ENCODE assay signal across 29 cellular contexts in the genomic region with DNA sequence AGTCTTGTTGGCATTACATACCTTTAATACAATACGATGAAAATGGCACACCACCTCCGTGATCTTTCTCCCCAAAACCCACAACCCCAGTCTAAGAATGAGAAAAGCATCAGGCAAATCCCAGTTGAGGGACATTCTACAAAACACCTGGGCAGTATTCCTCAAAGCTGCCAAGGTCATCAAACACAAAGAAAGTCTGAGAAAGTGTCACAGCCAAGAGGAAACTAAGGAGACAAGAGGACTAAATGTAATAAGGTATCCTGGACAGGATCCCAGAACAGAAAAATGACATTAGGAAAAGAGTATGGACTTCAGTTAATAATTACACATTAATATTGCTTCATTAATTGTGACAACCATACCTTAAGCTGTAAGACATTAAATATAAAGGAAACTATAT.
"Had no signal": no experiment of that assay in that cellular context is flagged by ENCODE, and none has a peak within 500 bp of the region (broad histone marks: within the 10 kb centered on the region; RNA-seq: fewer than 3 reads in every experiment).

No MANE protein-coding gene starts in this region.

- ATAC-seq: naive thymus-derived CD8-positive, alpha-beta T cell; natural killer cell treated with Interleukin-12 subunit alpha and Interleukin-12 subunit beta and Interleukin-15 and Interleukin-18, amount 100 ng/mL, for 72 hours; psoas muscle; right cardiac atrium; right lobe of liver; stimulated activated memory B cell treated with anti-CD40 and anti-IgM and Interleukin-4, amounts not matched to agents 10 μg/mL and 1 μg/mL and 100 μg/mL, for 72 hours; stimulated activated naive CD8-positive, alpha-beta T cell treated with anti-CD3 and anti-CD28 coated beads, Interleukin-15, amount 100 ng/mL, for 72 hours; stimulated activated naive CD8-positive, alpha-beta T cell treated with anti-CD3 and anti-CD28 coated beads, Interleukin-15, Interleukin-2, amounts not matched to agents 100 U/mL and 50 U/mL, for 24 hours; upper lobe of right lung had no signal

- H3K4me1 ChIP-seq: parathyroid adenoma, psoas muscle, right lobe of liver, sigmoid colon, spleen, suprapubic skin, testis, tibial artery, transverse colon, upper lobe of right lung, uterus had no signal

- H3K4me3 ChIP-seq: psoas muscle, right lobe of liver, sigmoid colon, smooth muscle cell, spleen, suprapubic skin, testis, tibial artery, transverse colon, upper lobe of right lung, uterus had no signal

- H3K9me3 ChIP-seq: neutrophil, psoas muscle, right lobe of liver, sigmoid colon, spleen, suprapubic skin, testis, tibial artery, transverse colon, upper lobe of right lung, uterus had no signal

- DNase-seq: naive thymus-derived CD8-positive, alpha-beta T cell; nephron progenitor cell; nucleus accumbens; posterior cingulate gyrus; psoas muscle; right cardiac atrium; right lobe of liver; sigmoid colon; spleen; stimulated activated CD4-positive, alpha-beta T cell treated with anti-CD3 and anti-CD28 coated beads, Interleukin-12 subunit alpha, Interleukin-12 subunit beta, amount 100 ng/mL, for 4 hours; stimulated activated CD4-positive, alpha-beta T cell treated with anti-CD3 and anti-CD28 coated beads, Interleukin-1b, Interleukin-23, amount 100 ng/mL, for 48 hours; stimulated activated CD4-positive, alpha-beta T cell treated with anti-CD3 and anti-CD28 coated beads, Interleukin-4, amount 100 ng/mL, for 1 hour; stimulated activated CD4-positive, alpha-beta T cell treated with anti-CD3 and anti-CD28 coated beads, Interleukin-4, amount 100 ng/mL, for 4 hours; stimulated activated CD8-positive, alpha-beta memory T cell treated with anti-CD3 and anti-CD28 coated beads, Interleukin-4, amount 100 ng/mL, for 48 hours; stimulated activated naive CD4-positive, alpha-beta T cell; stimulated activated naive CD8-positive, alpha-beta T cell treated with anti-CD3 and anti-CD28 coated beads, Interleukin-15, amount 100 ng/mL, for 72 hours; stimulated activated naive CD8-positive, alpha-beta T cell treated with anti-CD3 and anti-CD28 coated beads, Interleukin-15, Interleukin-2, amounts not matched to agents 100 U/mL and 50 U/mL, for 24 hours; substantia nigra; testis; tibial artery; transverse colon; upper lobe of right lung; uterus had no signal

- H3K27me3 ChIP-seq: right lobe of liver, sigmoid colon, suprapubic skin, testis, upper lobe of right lung, uterus had no signal

- H3K27ac ChIP-seq: neutrophil, parathyroid adenoma, psoas muscle, right lobe of liver, sigmoid colon, spleen, suprapubic skin, testis, tibial artery, transverse colon, upper lobe of right lung, uterus had no signal

- H3K36me3 ChIP-seq: neutrophil, right lobe of liver, sigmoid colon, spleen, suprapubic skin, tibial artery, transverse colon, upper lobe of right lung, uterus had no signal
